In the genomic region with DNA sequence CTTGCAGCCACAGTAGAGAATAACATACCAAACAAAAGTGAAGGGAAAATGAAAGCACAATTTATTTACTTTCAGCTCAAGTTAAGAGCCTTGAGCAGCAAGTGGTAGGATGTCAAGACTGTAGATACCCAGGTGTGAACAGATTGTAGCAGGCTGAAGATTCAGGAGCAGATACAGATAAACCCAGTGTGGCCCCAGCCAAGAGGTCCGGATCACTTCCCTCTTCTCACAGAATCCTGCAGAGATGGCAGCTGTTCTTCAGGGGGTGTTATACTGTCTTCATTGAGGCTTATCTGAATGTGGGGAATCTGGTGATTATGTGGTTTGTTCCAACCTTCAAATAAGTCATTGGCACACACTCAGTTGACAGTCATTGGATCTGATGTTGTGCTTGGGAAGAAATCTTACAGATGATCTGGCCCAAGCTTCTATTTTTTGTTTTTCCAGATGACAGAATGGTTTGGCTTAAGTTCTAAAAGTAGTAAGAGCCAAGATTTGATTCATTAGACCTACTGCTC, we compare ENCODE assay signal across 1 cellular context.
TF ChIP-seq lines count a peak whose summit lies in the region.

No MANE protein-coding gene starts in this region.

TF ChIP-seq in HepG2, 621 proteins besides CTCF, POLR2A, EP300 and RAD21:
- TF ChIP-seq HCFC1 (IDR thresholded peaks at IDR 0.05; ENCODE audit: low read depth, low read length) (no peak), ZFAT (CRISPR knock-in tag; conservative IDR thresholded peaks at IDR 0.05) (no peak), ZNF17 (CRISPR knock-in tag; IDR thresholded peaks at IDR 0.05) (no peak), PAX8 (CRISPR knock-in tag; IDR thresholded peaks at IDR 0.05; ENCODE audit: borderline replicate concordance) (no peak)
- TF ChIP-seq, protein P1, sequence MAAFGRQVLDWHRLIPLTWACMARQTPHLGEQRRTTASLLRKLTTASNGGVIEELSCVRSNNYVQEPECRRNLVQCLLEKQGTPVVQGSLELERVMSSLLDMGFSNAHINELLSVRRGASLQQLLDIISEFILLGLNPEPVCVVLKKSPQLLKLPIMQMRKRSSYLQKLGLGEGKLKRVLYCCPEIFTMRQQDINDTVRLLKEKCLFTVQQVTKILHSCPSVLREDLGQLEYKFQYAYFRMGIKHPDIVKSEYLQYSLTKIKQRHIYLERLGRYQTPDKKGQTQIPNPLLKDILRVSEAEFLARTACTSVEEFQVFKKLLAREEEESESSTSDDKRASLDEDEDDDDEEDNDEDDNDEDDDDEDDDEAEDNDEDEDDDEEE (CRISPR knock-in tag; IDR thresholded peaks at IDR 0.05): no peak
TF ChIP-seq in HepG2: peak in this region for 0.
